7 cellular contexts compared by ENCODE assay signal in the genomic region with DNA sequence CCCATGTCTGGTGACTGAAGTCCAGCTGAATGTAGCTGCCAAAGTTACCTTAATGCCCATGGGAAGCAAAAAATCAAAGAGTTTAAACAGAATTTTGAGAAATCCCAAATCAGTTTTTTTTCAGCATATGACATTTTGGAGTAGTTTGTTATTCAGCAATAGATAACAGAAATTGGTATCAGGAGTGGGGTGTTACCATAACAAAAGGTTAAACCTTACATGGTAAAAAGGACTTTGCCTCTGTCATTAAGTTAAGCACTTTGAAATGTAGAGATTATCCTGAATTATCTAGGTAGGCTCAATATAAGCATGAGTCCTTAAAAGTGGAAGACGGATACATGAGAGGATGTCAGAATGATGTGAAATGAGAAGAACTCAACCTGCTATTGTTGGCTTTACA.
"Had no signal": no experiment of that assay in that cellular context is flagged by ENCODE, and none has a peak within 500 bp of the region (broad histone marks: within the 10 kb centered on the region; RNA-seq: fewer than 3 reads in every experiment).

No MANE protein-coding gene starts in this region.

- ATAC-seq: HCT116, HepG2 had no signal

- H3K27ac ChIP-seq: HL-60 had no signal

- H3K4me3 ChIP-seq: HAP-1 had no signal

- DNase-seq: GOT3, H7, KG1 had no signal

- H3K36me3 ChIP-seq: HAP-1 had no signal

- H3K4me1 ChIP-seq: HAP-1 had no signal
